In the genomic region with DNA sequence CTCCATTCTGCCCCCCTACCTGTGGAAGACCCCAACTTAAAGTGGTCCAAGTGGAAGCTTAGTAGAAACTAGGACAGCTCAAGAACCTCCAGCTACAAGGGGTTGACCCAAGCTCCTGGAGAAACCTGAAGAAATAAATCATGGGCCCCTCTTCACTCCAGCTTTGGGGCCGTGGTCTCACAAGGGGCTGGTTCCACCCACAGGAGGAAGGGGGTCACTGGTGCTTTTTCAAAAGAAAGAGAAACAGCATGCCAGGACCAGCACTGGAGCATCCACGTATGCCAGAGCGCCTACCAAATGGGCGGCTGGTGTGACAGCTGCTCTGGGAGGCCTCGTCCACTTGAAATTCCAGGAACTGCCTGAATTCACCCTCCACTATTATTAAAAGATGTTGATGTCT, we compare ENCODE assay signal across 29 cellular contexts. TPM values are rescaled to one million over a fixed set of nuclear protein-coding genes. Genes with fewer than 3 reads are reported as not detected.
"Had no signal": no experiment of that assay in that cellular context is flagged by ENCODE, and none has a peak within 500 bp of the region (broad histone marks: within the 10 kb centered on the region; RNA-seq: fewer than 3 reads in every experiment).

No MANE protein-coding gene starts in this region.

- H3K4me3 ChIP-seq: esophagus squamous epithelium, gastrocnemius medialis, heart right ventricle, left lung, lower lobe of right lung, mucosa of descending colon had no signal

- H3K27ac ChIP-seq: epithelial cell of prostate, esophagus squamous epithelium, gastrocnemius medialis, heart right ventricle, left lung, lower lobe of right lung had no signal

- H3K4me1 ChIP-seq: esophagus squamous epithelium, gastrocnemius medialis, left lung, lower lobe of right lung had no signal

- H3K9me3 ChIP-seq: esophagus squamous epithelium, gastrocnemius medialis, heart right ventricle, left lung, lower lobe of right lung, mucosa of descending colon had no signal

- ATAC-seq: effector memory CD8-positive, alpha-beta T cell; esophagus mucosa; gastrocnemius medialis; heart right ventricle; left cardiac atrium; left lung; left ventricle myocardium superior; lower lobe of right lung; mucosa of descending colon had no signal

- H3K27me3 ChIP-seq: esophagus squamous epithelium, gastrocnemius medialis, heart right ventricle, left lung had no signal

- DNase-seq: cortex of kidney; effector CD8-positive, alpha-beta T cell; effector memory CD8-positive, alpha-beta T cell; endodermal cell; erythroblast; esophagus squamous epithelium; foreskin fibroblast; gastrocnemius medialis; glutamatergic neuron; heart right ventricle; hippocampal formation; left cardiac atrium; left lung; left ventricle myocardium superior; lower lobe of right lung; mesenchymal stem cell; mucosa of descending colon; naive B cell had no signal

RNA-seq across cellular contexts. Expression of a gene that starts 14.4 kb away (rescaled TPM):
- total RNA-seq: dermis microvascular lymphatic vessel endothelial cell, endodermal cell, esophagus mucosa, esophagus squamous epithelium, gastrocnemius medialis, glomerular endothelial cell, heart right ventricle, kidney epithelial cell, left cardiac atrium, left lung, left ventricle myocardium superior, lower leg skin, lower lobe of right lung, lung microvascular endothelial cell, mesenteric fat pad, mesothelial cell of epicardium, mucosa of descending colon, myocyte had no signal
- polyA plus RNA-seq: heart right ventricle, keratinocyte had no signal
